ENCODE assay signal across 21 cellular contexts in the genomic region with DNA sequence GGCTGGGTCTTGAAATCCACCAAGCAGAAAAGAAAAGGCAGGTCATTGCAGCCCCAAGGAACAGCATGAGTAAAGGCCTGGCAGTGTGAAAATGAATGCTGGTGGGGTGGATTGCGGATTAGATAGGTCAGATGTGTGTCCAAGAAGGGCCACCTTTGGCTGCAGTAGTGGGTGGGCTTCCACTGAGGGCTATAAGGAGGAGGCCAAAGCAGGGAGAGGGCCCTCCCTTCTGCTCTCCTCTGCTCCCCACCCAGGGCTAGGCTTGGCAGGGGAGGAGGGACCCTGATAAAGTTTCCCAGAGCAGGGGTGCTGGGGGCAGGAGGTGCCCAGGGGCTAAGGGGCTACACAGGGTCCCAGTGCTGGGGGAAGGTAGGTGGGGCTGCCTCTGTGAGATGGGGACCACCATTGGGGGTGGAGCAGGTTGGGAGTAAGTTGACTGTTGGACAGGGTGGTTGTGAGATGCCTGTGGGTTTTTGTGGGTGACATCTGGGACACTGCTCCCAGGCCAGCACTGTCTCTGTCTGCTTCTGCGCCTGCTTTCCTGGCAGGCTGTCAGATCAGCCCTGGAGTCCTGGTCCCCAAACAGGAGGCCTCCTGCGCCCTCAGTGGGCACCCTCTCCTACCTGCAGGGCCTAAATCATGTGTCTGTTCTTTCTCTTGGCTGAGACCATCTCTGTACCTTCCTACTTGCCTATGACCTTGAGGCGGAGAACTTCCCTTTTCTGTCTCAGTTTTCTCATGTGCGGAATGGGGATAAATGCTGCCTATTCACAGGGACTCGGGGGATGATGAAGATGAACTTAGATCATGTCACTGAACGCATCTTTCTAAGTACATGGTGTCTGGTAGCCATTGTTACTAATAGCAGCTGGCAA. TPM values are rescaled to one million over a fixed set of nuclear protein-coding genes. Genes with fewer than 3 reads are reported as not detected.
DNase-seq lines count a peak whose midpoint lies in the region; ATAC-seq and TF ChIP-seq lines count a peak whose summit lies in the region.
"Had no signal": no experiment of that assay in that cellular context is flagged by ENCODE, and none has a peak within 500 bp of the region (broad histone marks: within the 10 kb centered on the region; RNA-seq: fewer than 3 reads in every experiment).

No MANE protein-coding gene starts in this region.

- H3K9me3 ChIP-seq in naive thymus-derived CD4-positive, alpha-beta T cell (ENCODE audit: control insufficient read depth in 2 of 3, low read length in 3 of 3) = no peaks in the 10 kb centered on the region
- H3K9me3 ChIP-seq in stomach smooth muscle (ENCODE audit: control insufficient read depth in 2 of 2, low read length in 2 of 2) = no peaks in the 10 kb centered on the region
- no peaks in the 10 kb centered on the region for H3K9me3 ChIP-seq in aorta (ENCODE audit: control insufficient read depth, low read length)
- H3K9me3 ChIP-seq: gastroesophageal sphincter had no signal

- no peak for DNase-seq in activated CD8-positive, alpha-beta T cell treated with anti-CD3 and anti-CD28 coated beads for 36 hours
- no peak for DNase-seq in activated CD8-positive, alpha-beta T cell treated with anti-CD3 and anti-CD28 coated beads, Interleukin-2, amount 10 ng/mL, durations not matched to agents 7 days and 5 days
- DNase-seq in naive thymus-derived CD4-positive, alpha-beta T cell = no peak
- DNase-seq in aorta = no peak
- no peak for DNase-seq in hepatic stellate cell (ENCODE audit: low spot score)
- DNase-seq: activated CD4-positive, alpha-beta T cell treated with anti-CD3 and anti-CD28 coated beads, Interleukin-2, amount 10 ng/mL, durations not matched to agents 7 days and 5 days; brain microvascular endothelial cell; effector memory CD8-positive, alpha-beta T cell; kidney; NCI-H748 treated with DMSO at 0.1 percent for 48 hours had no signal

- TF ChIP-seq CTCF in activated CD8-positive, alpha-beta T cell treated with anti-CD3 and anti-CD28 coated beads for 36 hours (IDR thresholded peaks at IDR 0.05) = no peak
- TF ChIP-seq CTCF in brain (conservative IDR thresholded peaks at IDR 0.05) = no peak

- peaks cover 35% of the 10 kb centered on the region for H3K4me1 Mint-ChIP-seq in activated CD8-positive, alpha-beta T cell treated with anti-CD3 and anti-CD28 coated beads for 36 hours (ENCODE audit: low read depth)
- peaks cover 25% of the 10 kb centered on the region for H3K4me1 Mint-ChIP-seq in activated CD8-positive, alpha-beta T cell treated with anti-CD3 and anti-CD28 coated beads, Interleukin-2, amount 10 ng/mL, durations not matched to agents 7 days and 5 days (ENCODE audit: low read depth)
- peaks cover 62% of the 10 kb centered on the region for H3K4me1 Mint-ChIP-seq in brain
- H3K4me1 Mint-ChIP-seq in naive thymus-derived CD4-positive, alpha-beta T cell = peaks cover 16 to 47% (median 31%) of the 10 kb centered on the region in 7 donors

- no peaks in the 10 kb centered on the region for H3K27me3 Mint-ChIP-seq in activated CD8-positive, alpha-beta T cell treated with anti-CD3 and anti-CD28 coated beads for 36 hours
- peaks cover 33% of the 10 kb centered on the region for H3K27me3 Mint-ChIP-seq in activated CD8-positive, alpha-beta T cell treated with anti-CD3 and anti-CD28 coated beads, Interleukin-2, amount 10 ng/mL, durations not matched to agents 7 days and 5 days (ENCODE audit: low read depth)
- H3K27me3 Mint-ChIP-seq in brain = no peaks in the 10 kb centered on the region
- peaks cover 0 to 22% (median 0%) of the 10 kb centered on the region in 5 donors for H3K27me3 Mint-ChIP-seq in naive thymus-derived CD4-positive, alpha-beta T cell
- H3K27me3 Mint-ChIP-seq: effector memory CD8-positive, alpha-beta T cell had no signal

- POLR2A ChIA-PET in activated CD8-positive, alpha-beta T cell treated with anti-CD3 and anti-CD28 coated beads for 36 hours (lab: Charles Lee) = no interaction called here
- POLR2A ChIA-PET in activated CD8-positive, alpha-beta T cell treated with anti-CD3 and anti-CD28 coated beads, Interleukin-2, amount 10 ng/mL, durations not matched to agents 7 days and 5 days (lab: Charles Lee) = interaction anchor here (0.7 to 1.2 kb wide), 2 partner anchors 14 to 591 kb away, joined by 3 to 6 read pairs; no protein-coding TSS in a partner anchor
- POLR2A ChIA-PET in naive thymus-derived CD4-positive, alpha-beta T cell (lab: Charles Lee) = no interaction called here

- H3K36me3 ChIP-seq in naive thymus-derived CD4-positive, alpha-beta T cell (ENCODE audit: control insufficient read depth in 2 of 3, insufficient read depth in 3 of 3, low read length in 3 of 3) = no peaks in the 10 kb centered on the region
- H3K36me3 ChIP-seq in stomach smooth muscle (ENCODE audit: control insufficient read depth in 2 of 2, insufficient read depth in 2 of 2, low read length in 2 of 2) (no peaks in the 10 kb centered on the region), aorta (ENCODE audit: control insufficient read depth in 1 of 2, insufficient read depth in 2 of 2, low read length in 1 of 2) (no peaks in the 10 kb centered on the region)
- H3K36me3 ChIP-seq: brain microvascular endothelial cell, gastroesophageal sphincter had no signal

- 84 to 89% methylated on average over 7 of the region's 7 CpGs for WGBS in aorta, 2 donors

- H3K4me1 ChIP-seq in naive thymus-derived CD4-positive, alpha-beta T cell (ENCODE audit: control insufficient read depth in 2 of 2, insufficient read depth in 2 of 2, low read length in 2 of 2) = peaks cover 9 to 16% of the 10 kb centered on the region in 2 donors
- H3K4me1 ChIP-seq in stomach smooth muscle (ENCODE audit: control insufficient read depth, insufficient read depth, low read length) (peaks cover 53% of the 10 kb centered on the region), aorta (ENCODE audit: control insufficient read depth in 1 of 2, insufficient read depth in 2 of 2, low read length in 2 of 2) (no peaks in the 10 kb centered on the region)

- peak overlapping the region; percentile 77 for H3K4me3 Mint-ChIP-seq in activated CD8-positive, alpha-beta T cell treated with anti-CD3 and anti-CD28 coated beads for 36 hours
- no peak overlapping the region for H3K4me3 Mint-ChIP-seq in activated CD8-positive, alpha-beta T cell treated with anti-CD3 and anti-CD28 coated beads, Interleukin-2, amount 10 ng/mL, durations not matched to agents 7 days and 5 days
- H3K4me3 Mint-ChIP-seq in brain = peak overlapping the region; percentile 89 to 94 (median 93)
- peak overlapping the region in 8 of 10 donors; percentile 7 to 83 (median 48) for H3K4me3 Mint-ChIP-seq in naive thymus-derived CD4-positive, alpha-beta T cell

- H3K27me3 ChIP-seq in naive thymus-derived CD4-positive, alpha-beta T cell (ENCODE audit: control insufficient read depth in 2 of 2, insufficient read depth in 2 of 2, low read length in 2 of 2) = no peaks in the 10 kb centered on the region
- H3K27me3 ChIP-seq in stomach smooth muscle (ENCODE audit: control insufficient read depth in 1 of 2, insufficient read depth in 2 of 2, low read length in 2 of 2) (no peaks in the 10 kb centered on the region), aorta (ENCODE audit: control insufficient read depth in 1 of 2, insufficient read depth in 2 of 2, low read length in 1 of 2) (no peaks in the 10 kb centered on the region)
- H3K27me3 ChIP-seq: brain microvascular endothelial cell, gastroesophageal sphincter had no signal

- ATAC-seq in activated CD8-positive, alpha-beta T cell treated with anti-CD3 and anti-CD28 coated beads for 36 hours = no peak
- no peak for ATAC-seq in activated CD8-positive, alpha-beta T cell treated with anti-CD3 and anti-CD28 coated beads, Interleukin-2, amount 10 ng/mL, durations not matched to agents 7 days and 5 days
- no peak for ATAC-seq in naive thymus-derived CD4-positive, alpha-beta T cell
- no peak for ATAC-seq in aorta (ENCODE audit: low FRiP score)
- ATAC-seq in HG03439 (IDR thresholded peaks at IDR 0.05; ENCODE audit: unreplicated experiment) = no peak
- ATAC-seq: effector memory CD8-positive, alpha-beta T cell; gastroesophageal sphincter; HCT116 had no signal

- intact Hi-C loops in activated CD8-positive, alpha-beta T cell treated with anti-CD3 and anti-CD28 coated beads for 36 hours (cut with micrococcal nuclease) = no loop called here
- intact Hi-C loops in naive thymus-derived CD4-positive, alpha-beta T cell (cut with micrococcal nuclease) = loop anchor here in 1 of 2 donors (5.0 kb wide), 1 partner anchor 344 kb away; no protein-coding TSS in a partner anchor
- intact Hi-C loops in aorta (cut with DNase I) = no loop called here

- CTCF ChIA-PET in activated CD8-positive, alpha-beta T cell treated with anti-CD3 and anti-CD28 coated beads for 36 hours (lab: Charles Lee) = interaction anchor here (0.6 to 2.8 kb wide), 4 partner anchors 11 to 73 kb away, joined by 3 to 11 read pairs (median 3); no protein-coding TSS in a partner anchor
- CTCF ChIA-PET in activated CD8-positive, alpha-beta T cell treated with anti-CD3 and anti-CD28 coated beads, Interleukin-2, amount 10 ng/mL, durations not matched to agents 7 days and 5 days (lab: Charles Lee) = interaction anchor here (3.2 kb wide), 1 partner anchor 23 kb away, joined by 10 read pairs; no protein-coding TSS in a partner anchor
- CTCF ChIA-PET in naive thymus-derived CD4-positive, alpha-beta T cell (lab: Charles Lee) = no interaction called here

- H3K9me3 Mint-ChIP-seq in activated CD8-positive, alpha-beta T cell treated with anti-CD3 and anti-CD28 coated beads for 36 hours = no peaks in the 10 kb centered on the region
- no peaks in the 10 kb centered on the region for H3K9me3 Mint-ChIP-seq in activated CD8-positive, alpha-beta T cell treated with anti-CD3 and anti-CD28 coated beads, Interleukin-2, amount 10 ng/mL, durations not matched to agents 7 days and 5 days (ENCODE audit: insufficient read depth)
- peaks cover 0 to 3% (median 0%) of the 10 kb centered on the region in 5 experiments for H3K9me3 Mint-ChIP-seq in brain
- H3K9me3 Mint-ChIP-seq in naive thymus-derived CD4-positive, alpha-beta T cell = peaks cover 0 to 3% (median 0%) of the 10 kb centered on the region in 11 donors
- H3K9me3 Mint-ChIP-seq: activated CD4-positive, alpha-beta T cell treated with anti-CD3 and anti-CD28 coated beads, Interleukin-2, amount 10 ng/mL, durations not matched to agents 7 days and 5 days; effector memory CD8-positive, alpha-beta T cell; T-helper 2 cell treated with Interferon-gamma antibody and Interleukin-4, amounts not matched to agents 5 μg/mL and 100 μg/mL, for 36 hours had no signal

- H3K4me3 ChIP-seq in naive thymus-derived CD4-positive, alpha-beta T cell (ENCODE audit: low read length) = no peak overlapping the region
- H3K4me3 ChIP-seq in stomach smooth muscle (ENCODE audit: low read length in 2 of 2) (peak overlapping the region in 1 of 2 donors; percentile 79), aorta (ENCODE audit: low read length in 2 of 2) (no peak overlapping the region)

- H3K27ac ChIP-seq in naive thymus-derived CD4-positive, alpha-beta T cell (ENCODE audit: low read depth, low read length) = no peak overlapping the region
- H3K27ac ChIP-seq in stomach smooth muscle (ENCODE audit: low read length) (no peak overlapping the region), aorta (ENCODE audit: low read depth in 1 of 2, low read length in 2 of 2) (no peak overlapping the region)
- H3K27ac ChIP-seq: brain microvascular endothelial cell, HL-60, RWPE1 had no signal

- no peaks in the 10 kb centered on the region for H3K36me3 Mint-ChIP-seq in activated CD8-positive, alpha-beta T cell treated with anti-CD3 and anti-CD28 coated beads for 36 hours (ENCODE audit: low read depth)
- H3K36me3 Mint-ChIP-seq in activated CD8-positive, alpha-beta T cell treated with anti-CD3 and anti-CD28 coated beads, Interleukin-2, amount 10 ng/mL, durations not matched to agents 7 days and 5 days (ENCODE audit: low read depth) = no peaks in the 10 kb centered on the region
- no peaks in the 10 kb centered on the region for H3K36me3 Mint-ChIP-seq in brain
- no peaks in the 10 kb centered on the region for H3K36me3 Mint-ChIP-seq in naive thymus-derived CD4-positive, alpha-beta T cell

- no peak overlapping the region for H3K27ac Mint-ChIP-seq in activated CD8-positive, alpha-beta T cell treated with anti-CD3 and anti-CD28 coated beads for 36 hours
- no peak overlapping the region for H3K27ac Mint-ChIP-seq in activated CD8-positive, alpha-beta T cell treated with anti-CD3 and anti-CD28 coated beads, Interleukin-2, amount 10 ng/mL, durations not matched to agents 7 days and 5 days
- H3K27ac Mint-ChIP-seq in brain = peak overlapping the region in 4 of 5 experiments; percentile 50 to 86 (median 63)
- peak overlapping the region in 7 of 9 donors; percentile 7 to 84 (median 51) for H3K27ac Mint-ChIP-seq in naive thymus-derived CD4-positive, alpha-beta T cell
- H3K27ac Mint-ChIP-seq: effector memory CD8-positive, alpha-beta T cell; T-helper 2 cell treated with Interferon-gamma antibody and Interleukin-4, amounts not matched to agents 5 μg/mL and 100 μg/mL, for 36 hours had no signal

- H3K9ac ChIP-seq in stomach smooth muscle (ENCODE audit: low read length in 2 of 2) = peak overlapping the region; percentile 33 to 36

RNA-seq across cellular contexts. Expression of gene CAPN5, which starts 1.9 kb away (rescaled TPM):
- total RNA-seq in activated CD8-positive, alpha-beta T cell treated with anti-CD3 and anti-CD28 coated beads for 36 hours = 1 to 10 TPM; 1.6 to 2.2 TPM
- 1 to 10 TPM; 1.0 to 1.4 TPM for total RNA-seq in activated CD8-positive, alpha-beta T cell treated with anti-CD3 and anti-CD28 coated beads, Interleukin-2, amount 10 ng/mL, durations not matched to agents 7 days and 5 days
- polyA plus RNA-seq in brain (ENCODE audit: insufficient read depth, low read depth, low replicate concordance) (23.2 TPM), aorta (10 to 100 TPM; 10.4 to 11.1 TPM)
- total RNA-seq in naive thymus-derived CD4-positive, alpha-beta T cell = 1 to 10 TPM in 4 of 5 experiments, under 1 TPM in 1; 0.94 to 5.8 (median 5.6) TPM
- polyA plus RNA-seq in naive thymus-derived CD4-positive, alpha-beta T cell = 1 to 10 TPM; 3.0 to 5.8 TPM
- total RNA-seq in aorta = 10 to 100 TPM in 1 of 2 donors, 1 to 10 TPM in 1; 6.9 to 22.4 TPM

RNA-seq across cellular contexts. Expression of gene OMP, which starts 33.9 kb away (rescaled TPM):
- total RNA-seq in activated CD8-positive, alpha-beta T cell treated with anti-CD3 and anti-CD28 coated beads for 36 hours = not detected
- total RNA-seq in activated CD8-positive, alpha-beta T cell treated with anti-CD3 and anti-CD28 coated beads, Interleukin-2, amount 10 ng/mL, durations not matched to agents 7 days and 5 days = not detected
- polyA plus RNA-seq in brain (ENCODE audit: insufficient read depth, low read depth, low replicate concordance) (not detected), aorta (not detected)
- total RNA-seq in naive thymus-derived CD4-positive, alpha-beta T cell = 1 to 10 TPM in 1 of 5 experiments, not detected in 4; 1.1 TPM
- polyA plus RNA-seq in naive thymus-derived CD4-positive, alpha-beta T cell = not detected
- 1 to 10 TPM in 1 of 2 donors, not detected in 1; 2.1 TPM for total RNA-seq in aorta
- total RNA-seq: A172; activated CD4-positive, alpha-beta T cell treated with anti-CD3 and anti-CD28 coated beads, Interleukin-2, amount 10 ng/mL, durations not matched to agents 7 days and 5 days; gastroesophageal sphincter; subcutaneous adipose tissue had no signal

RNA-seq across cellular contexts. Expression of gene B3GNT6, which starts 34.5 kb away (rescaled TPM):
- not detected for total RNA-seq in activated CD8-positive, alpha-beta T cell treated with anti-CD3 and anti-CD28 coated beads for 36 hours
- not detected for total RNA-seq in activated CD8-positive, alpha-beta T cell treated with anti-CD3 and anti-CD28 coated beads, Interleukin-2, amount 10 ng/mL, durations not matched to agents 7 days and 5 days
- polyA plus RNA-seq in brain (ENCODE audit: insufficient read depth, low read depth, low replicate concordance) (not detected), aorta (not detected)
- total RNA-seq in naive thymus-derived CD4-positive, alpha-beta T cell = not detected
- not detected for polyA plus RNA-seq in naive thymus-derived CD4-positive, alpha-beta T cell
- not detected for total RNA-seq in aorta
- total RNA-seq: A172; activated CD4-positive, alpha-beta T cell treated with anti-CD3 and anti-CD28 coated beads, Interleukin-2, amount 10 ng/mL, durations not matched to agents 7 days and 5 days; kidney; LHCN-M2 had no signal

RNA-seq across cellular contexts. Expression of gene MYO7A, which starts 59.3 kb away (rescaled TPM):
- total RNA-seq in activated CD8-positive, alpha-beta T cell treated with anti-CD3 and anti-CD28 coated beads for 36 hours = under 1 TPM; 0.09 to 0.14 TPM
- not detected for total RNA-seq in activated CD8-positive, alpha-beta T cell treated with anti-CD3 and anti-CD28 coated beads, Interleukin-2, amount 10 ng/mL, durations not matched to agents 7 days and 5 days
- 4.2 TPM for polyA plus RNA-seq in brain (ENCODE audit: insufficient read depth, low read depth, low replicate concordance)
- total RNA-seq in naive thymus-derived CD4-positive, alpha-beta T cell = 1 to 10 TPM in 1 of 5 experiments, under 1 TPM in 4; 0.07 to 2.5 (median 0.27) TPM
- polyA plus RNA-seq in naive thymus-derived CD4-positive, alpha-beta T cell = not detected
- total RNA-seq in aorta = 10 to 100 TPM; 11.6 to 27.9 TPM
- polyA plus RNA-seq in aorta = 1 to 10 TPM; 1.9 to 2.1 TPM
- total RNA-seq: A172 had no signal

Comparison
In these comparisons a context has a peak if more than half of its experiments do, and no peak if none do; other contexts are left out.
1. H3K27ac Mint-ChIP-seq: peak in brain (4 of 5) and naive thymus-derived CD4-positive, alpha-beta T cell (7 of 9); none in activated CD8-positive, alpha-beta T cell treated with anti-CD3 and anti-CD28 coated beads for 36 hours (single experiment) and activated CD8-positive, alpha-beta T cell treated with anti-CD3 and anti-CD28 coated beads, Interleukin-2, amount 10 ng/mL, durations not matched to agents 7 days and 5 days (single experiment).